2 cellular contexts compared by ENCODE assay signal in the genomic region with DNA sequence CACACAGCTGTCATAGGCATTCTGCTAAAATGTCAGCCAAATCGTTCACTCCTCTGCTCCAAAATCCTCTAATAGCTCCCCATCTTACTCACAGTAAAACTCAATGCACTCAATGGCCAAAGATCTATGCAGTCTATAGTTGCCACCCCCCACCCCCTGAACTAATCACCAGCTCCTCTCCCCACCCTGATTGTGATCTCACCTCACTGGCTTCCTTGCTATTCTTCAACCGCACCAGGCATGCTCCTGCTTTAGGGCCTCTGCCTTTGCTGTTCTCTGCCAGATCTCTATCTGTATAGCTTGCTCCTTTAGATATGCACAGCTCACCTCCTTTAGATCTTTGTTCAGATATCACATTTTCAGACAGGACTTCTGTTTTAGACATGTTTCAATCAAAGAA.
TF ChIP-seq lines count a peak whose summit lies in the region.

No MANE protein-coding gene starts in this region.

TF ChIP-seq in SK-N-SH treated with all-trans-retinoic acid at 6 μM for 48 hours, 23 proteins besides CTCF, POLR2A, EP300 and RAD21:
- no peak for TF ChIP-seq CREB5 (CRISPR knock-in tag; IDR thresholded peaks at IDR 0.05; ENCODE audit: low read depth)
- TF ChIP-seq TOX (CRISPR knock-in tag; IDR thresholded peaks at IDR 0.05; ENCODE audit: borderline replicate concordance) = no peak
- TF ChIP-seq TCF4 (CRISPR knock-in tag; IDR thresholded peaks at IDR 0.05; ENCODE audit: borderline replicate concordance) = no peak
- TF ChIP-seq POU6F1 (CRISPR knock-in tag; IDR thresholded peaks at IDR 0.05; ENCODE audit: borderline replicate concordance, low read depth) = no peak
- TF ChIP-seq OSR1 (CRISPR knock-in tag; IDR thresholded peaks at IDR 0.05) = no peak
- no peak for TF ChIP-seq ZFP30 (CRISPR knock-in tag; IDR thresholded peaks at IDR 0.05)

TF ChIP-seq in HepG2, 621 proteins besides CTCF, POLR2A, EP300 and RAD21:
- TF ChIP-seq ZFP37 (CRISPR knock-in tag; IDR thresholded peaks at IDR 0.05; ENCODE audit: borderline replicate concordance) (no peak), ZNF674 (CRISPR knock-in tag; IDR thresholded peaks at IDR 0.05; ENCODE audit: low read depth) (no peak), RCOR2 (CRISPR knock-in tag; IDR thresholded peaks at IDR 0.05) (no peak), SYNCRIP (IDR thresholded peaks at IDR 0.05; ENCODE audit: insufficient read depth, low read depth, low read length) (no peak), ZNF557 (CRISPR knock-in tag; IDR thresholded peaks at IDR 0.05) (no peak), ZSCAN30 (CRISPR knock-in tag; IDR thresholded peaks at IDR 0.05) (no peak), PHB2 (IDR thresholded peaks at IDR 0.05; ENCODE audit: partially characterized antibody) (no peak), CAMTA2 (CRISPR knock-in tag; IDR thresholded peaks at IDR 0.05; ENCODE audit: borderline replicate concordance) (no peak), AKAP8 (CRISPR knock-in tag; IDR thresholded peaks at IDR 0.05) (no peak), SALL1 (CRISPR knock-in tag; IDR thresholded peaks at IDR 0.05) (no peak), REL (CRISPR knock-in tag; conservative IDR thresholded peaks at IDR 0.05) (no peak), ZNF7 (CRISPR knock-in tag; IDR thresholded peaks at IDR 0.05) (no peak), EEA1 (CRISPR knock-in tag; IDR thresholded peaks at IDR 0.05; ENCODE audit: borderline replicate concordance) (no peak), POLR2G (IDR thresholded peaks at IDR 0.05; ENCODE audit: low read depth, low read length) (no peak), ZNF720 (CRISPR knock-in tag; IDR thresholded peaks at IDR 0.05) (no peak), SNAPC2 (CRISPR knock-in tag; IDR thresholded peaks at IDR 0.05) (no peak), SMAD1 (CRISPR knock-in tag; IDR thresholded peaks at IDR 0.05; ENCODE audit: borderline replicate concordance, low read depth) (no peak)
- TF ChIP-seq, protein P1, sequence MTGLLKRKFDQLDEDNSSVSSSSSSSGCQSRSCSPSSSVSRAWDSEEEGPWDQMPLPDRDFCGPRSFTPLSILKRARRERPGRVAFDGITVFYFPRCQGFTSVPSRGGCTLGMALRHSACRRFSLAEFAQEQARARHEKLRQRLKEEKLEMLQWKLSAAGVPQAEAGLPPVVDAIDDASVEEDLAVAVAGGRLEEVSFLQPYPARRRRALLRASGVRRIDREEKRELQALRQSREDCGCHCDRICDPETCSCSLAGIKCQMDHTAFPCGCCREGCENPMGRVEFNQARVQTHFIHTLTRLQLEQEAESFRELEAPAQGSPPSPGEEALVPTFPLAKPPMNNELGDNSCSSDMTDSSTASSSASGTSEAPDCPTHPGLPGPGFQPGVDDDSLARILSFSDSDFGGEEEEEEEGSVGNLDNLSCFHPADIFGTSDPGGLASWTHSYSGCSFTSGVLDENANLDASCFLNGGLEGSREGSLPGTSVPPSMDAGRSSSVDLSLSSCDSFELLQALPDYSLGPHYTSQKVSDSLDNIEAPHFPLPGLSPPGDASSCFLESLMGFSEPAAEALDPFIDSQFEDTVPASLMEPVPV (CRISPR knock-in tag; IDR thresholded peaks at IDR 0.05) = no peak
- TF ChIP-seq, protein P2, sequence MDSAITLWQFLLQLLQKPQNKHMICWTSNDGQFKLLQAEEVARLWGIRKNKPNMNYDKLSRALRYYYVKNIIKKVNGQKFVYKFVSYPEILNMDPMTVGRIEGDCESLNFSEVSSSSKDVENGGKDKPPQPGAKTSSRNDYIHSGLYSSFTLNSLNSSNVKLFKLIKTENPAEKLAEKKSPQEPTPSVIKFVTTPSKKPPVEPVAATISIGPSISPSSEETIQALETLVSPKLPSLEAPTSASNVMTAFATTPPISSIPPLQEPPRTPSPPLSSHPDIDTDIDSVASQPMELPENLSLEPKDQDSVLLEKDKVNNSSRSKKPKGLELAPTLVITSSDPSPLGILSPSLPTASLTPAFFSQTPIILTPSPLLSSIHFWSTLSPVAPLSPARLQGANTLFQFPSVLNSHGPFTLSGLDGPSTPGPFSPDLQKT (CRISPR knock-in tag; IDR thresholded peaks at IDR 0.05; ENCODE audit: borderline replicate concordance) = no peak
- TF ChIP-seq, protein P3, sequence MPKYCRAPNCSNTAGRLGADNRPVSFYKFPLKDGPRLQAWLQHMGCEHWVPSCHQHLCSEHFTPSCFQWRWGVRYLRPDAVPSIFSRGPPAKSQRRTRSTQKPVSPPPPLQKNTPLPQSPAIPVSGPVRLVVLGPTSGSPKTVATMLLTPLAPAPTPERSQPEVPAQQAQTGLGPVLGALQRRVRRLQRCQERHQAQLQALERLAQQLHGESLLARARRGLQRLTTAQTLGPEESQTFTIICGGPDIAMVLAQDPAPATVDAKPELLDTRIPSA (CRISPR knock-in tag; IDR thresholded peaks at IDR 0.05; ENCODE audit: borderline replicate concordance) = no peak
TF ChIP-seq in HepG2: peak in this region for 0.
